19 cellular contexts compared by ENCODE assay signal in genomic region chr3:14416453-14416852, GRCh38. TPM values are rescaled to one million over a fixed set of nuclear protein-coding genes. Genes with fewer than 3 reads are reported as not detected.
DNase-seq lines count a peak whose midpoint lies in the region; ATAC-seq, FAIRE-seq and TF ChIP-seq lines count a peak whose summit lies in the region.
"Had no signal": no experiment of that assay in that cellular context is flagged by ENCODE, and none has a peak within 500 bp of the region (broad histone marks: within the 10 kb centered on the region; RNA-seq: fewer than 3 reads in every experiment).

No MANE protein-coding gene starts in this region.

- in situ Hi-C loops in mammary epithelial cell (cut with MboI; ENCODE audit: low sequenced_read_pairs in 2 of 2), result no loop called here
- in situ Hi-C loops in K562 (cut with MboI), result no loop called here

- no peaks in the 10 kb centered on the region for H3K9me3 ChIP-seq in mammary epithelial cell (replicated peaks; ENCODE audit: insufficient read depth, low read length)
- no peaks in the 10 kb centered on the region for H3K9me3 ChIP-seq in K562 (replicated peaks; ENCODE audit: control insufficient read depth, insufficient read depth, low read depth, low read length)
- H3K9me3 ChIP-seq in osteoblast (ENCODE audit: low read depth, low read length), result no peaks in the 10 kb centered on the region
- no peaks in the 10 kb centered on the region for H3K9me3 ChIP-seq in Peyer's patch
- H3K9me3 ChIP-seq: BLaER1 had no signal

- TF ChIP-seq RAD21 in K562 (CRISPR knock-in tag; conservative IDR thresholded peaks at IDR 0.05 in 1 of 2, IDR thresholded peaks at IDR 0.05 in 1 of 2), result no peak

- H3K36me3 ChIP-seq in mammary epithelial cell (ENCODE audit: insufficient read depth, low read length), result no peaks in the 10 kb centered on the region
- H3K36me3 ChIP-seq in K562 (ENCODE audit: control insufficient read depth, insufficient read depth, low read length), result peaks cover 100% of the 10 kb centered on the region
- H3K36me3 ChIP-seq in osteoblast (ENCODE audit: insufficient read depth, low read length), result peaks cover 44% of the 10 kb centered on the region
- H3K36me3 ChIP-seq in Peyer's patch, result peaks cover 0 to 48% (median 0%) of the 10 kb centered on the region in 3 donors

- H3K9me1 ChIP-seq in K562 (ENCODE audit: control insufficient read depth, insufficient read depth, low read length), result no peaks in the 10 kb centered on the region

- no peak overlapping the region for H2AFZ ChIP-seq in mammary epithelial cell (ENCODE audit: low read depth, low read length)
- H2AFZ ChIP-seq in K562 (ENCODE audit: low read depth, low read length), result no peak overlapping the region
- no peak overlapping the region for H2AFZ ChIP-seq in osteoblast (ENCODE audit: low read length)

- peaks cover 49% of the 10 kb centered on the region for H3K79me2 ChIP-seq in mammary epithelial cell (ENCODE audit: insufficient read depth, low read length)
- peaks cover 96% of the 10 kb centered on the region for H3K79me2 ChIP-seq in K562 (ENCODE audit: control insufficient read depth, insufficient read depth, low read length)
- H3K79me2 ChIP-seq in osteoblast (ENCODE audit: insufficient read depth, low read length), result peaks cover 60% of the 10 kb centered on the region

- H3K4me1 Mint-ChIP-seq in MCF 10A (ENCODE audit: insufficient read depth, unreplicated experiment), result peaks cover 31% of the 10 kb centered on the region

- H3K4me2 ChIP-seq in mammary epithelial cell (ENCODE audit: insufficient read depth, low read depth, low read length), result no peak overlapping the region
- H3K4me2 ChIP-seq in K562 (ENCODE audit: insufficient read depth, low read length), result no peak overlapping the region
- H3K4me2 ChIP-seq in osteoblast (ENCODE audit: insufficient read depth, low read length), result no peak overlapping the region

- H3K27me3 Mint-ChIP-seq in MCF 10A (ENCODE audit: insufficient read depth, unreplicated experiment), result no peaks in the 10 kb centered on the region

- no peak for TF ChIP-seq CTCF in MCF 10A (IDR thresholded peaks at IDR 0.05; ENCODE audit: unreplicated experiment)
- TF ChIP-seq CTCF in mammary epithelial cell (conservative IDR thresholded peaks at IDR 0.05 in 1 of 2, IDR thresholded peaks at IDR 0.05 in 1 of 2; ENCODE audit: extremely low read depth in 1 of 2, insufficient read depth in 1 of 2, low read depth in 1 of 2, low read length in 2 of 2), result no peak
- no peak for TF ChIP-seq CTCF in K562 (IDR thresholded peaks at IDR 0.05 in 2 of 3, conservative IDR thresholded peaks at IDR 0.05 in 1 of 3; ENCODE audit: insufficient read depth in 2 of 3, low read depth in 1 of 3, low read length in 3 of 3)
- no peak for TF ChIP-seq CTCF in osteoblast (IDR thresholded peaks at IDR 0.05; ENCODE audit: extremely low read depth, low read depth, low read length)
- no peak for TF ChIP-seq CTCF in Peyer's patch (IDR thresholded peaks at IDR 0.05)

- DNase-seq in MCF 10A (ENCODE audit: unreplicated experiment) (no peak), mammary epithelial cell (no peak), K562 (ENCODE audit: extremely low read depth in 1 of 4, low spot score in 3 of 4) (no peak), osteoblast (ENCODE audit: insufficient read length, low spot score, missing footprints) (peak; percentile 6), Peyer's patch (no peak), inferior parietal cortex (ENCODE audit: extremely low spot score) (no peak), NOMO-1 (lab: John Stamatoyannopoulos, UW; ENCODE audit: unreplicated experiment in 2 of 2) (no peak)
- DNase-seq: CD8-positive, alpha-beta T cell; DMS53; EL; HCEC 1CT; NCI-H1105; NCI-H2081 treated with DMSO at 0.1 percent for 48 hours; SHP77 treated with DMSO at 0.1 percent for 48 hours had no signal

- H4K20me1 ChIP-seq in mammary epithelial cell (ENCODE audit: insufficient read depth, low read length), result no peaks in the 10 kb centered on the region
- no peaks in the 10 kb centered on the region; the same call in 1 of the 2 replicates for H4K20me1 ChIP-seq in K562 (replicated peaks; ENCODE audit: control insufficient read depth, insufficient read depth, low read length)
- peaks cover 17% of the 10 kb centered on the region for H4K20me1 ChIP-seq in osteoblast (ENCODE audit: insufficient read depth, low read length)

- TF ChIP-seq EP300 in K562 (IDR thresholded peaks at IDR 0.05; ENCODE audit: low read length), result no peak

- peak overlapping the region; percentile 68 for H3K27ac Mint-ChIP-seq in MCF 10A (ENCODE audit: low read depth, unreplicated experiment)
- H3K27ac Mint-ChIP-seq: CD8-positive, alpha-beta T cell had no signal

- POLR2A ChIA-PET in MCF 10A (lab: Yijun Ruan, JAX) (interaction anchor here (1.2 to 2.1 kb wide), 2 partner anchors 12 to 13 kb away, joined by 3 to 8 read pairs; no protein-coding TSS in a partner anchor), K562 (lab: Yijun Ruan, JAX) (interaction anchor here (0.7 to 3.4 kb wide), 5 partner anchors 8 to 271 kb away, joined by 3 to 34 read pairs (median 4); no protein-coding TSS in a partner anchor)

- H3K9ac ChIP-seq in mammary epithelial cell (ENCODE audit: insufficient read depth, low read length) (no peak overlapping the region), K562 (ENCODE audit: insufficient read depth in 1 of 2, low read depth in 2 of 2, low read length in 2 of 2) (peak overlapping the region in 1 of 2 experiments; percentile 60; a peak in 2 of 4 replicates)

- H3K27ac ChIP-seq in mammary epithelial cell (ENCODE audit: insufficient read depth, low read depth, low read length) (no peak overlapping the region), K562 (ENCODE audit: extremely low read depth, low read depth, low read length) (no peak overlapping the region), osteoblast (ENCODE audit: low read depth, low read length) (no peak overlapping the region), Peyer's patch (no peak overlapping the region)

- no peak for TF ChIP-seq POLR2A in K562 (conservative IDR thresholded peaks at IDR 0.05)
- no peak for TF ChIP-seq POLR2A in Peyer's patch (IDR thresholded peaks at IDR 0.05)

- BruUV-seq in MCF 10A (replicated peaks; lab: Mats Ljungman, UMichigan) (no TSS peak), mammary epithelial cell (replicated peaks; lab: Mats Ljungman, UMichigan) (no TSS peak), K562 (replicated peaks; lab: Mats Ljungman, UMichigan) (no TSS peak)

- H3K4me1 ChIP-seq in mammary epithelial cell (ENCODE audit: insufficient read depth, low read length) (peaks cover 10% of the 10 kb centered on the region), K562 (replicated peaks in 1 of 2; ENCODE audit: control insufficient read depth in 2 of 2, insufficient read depth in 2 of 2, low read length in 2 of 2) (peaks cover 22 to 24% of the 10 kb centered on the region in 2 experiments), osteoblast (ENCODE audit: insufficient read depth, low read length) (peaks cover 46% of the 10 kb centered on the region), Peyer's patch (peaks cover 0 to 27% (median 2%) of the 10 kb centered on the region in 4 donors)

- intact Hi-C loops in MCF 10A (cut with micrococcal nuclease) (no loop called here), mammary epithelial cell (cut with micrococcal nuclease) (no loop called here), K562 (cut with micrococcal nuclease) (no loop called here)

- H3K4me3 Mint-ChIP-seq in MCF 10A (ENCODE audit: unreplicated experiment), result no peak overlapping the region
- H3K4me3 Mint-ChIP-seq: CD8-positive, alpha-beta T cell had no signal

- H3K36me3 Mint-ChIP-seq in MCF 10A (ENCODE audit: insufficient read depth, unreplicated experiment), result peaks cover 5% of the 10 kb centered on the region

- WGBS in mammary epithelial cell (ENCODE audit: low coverage, missing lambda C conversion rate), result 91% methylated on average over 5 of the region's 6 CpGs
- WGBS in K562 (ENCODE audit: insufficient coverage, low coverage, missing lambda C conversion rate), result 84% methylated on average over 6 of the region's 6 CpGs

- H3K27me3 ChIP-seq in mammary epithelial cell (ENCODE audit: insufficient read depth, low read length) (no peaks in the 10 kb centered on the region), K562 (ENCODE audit: control insufficient read depth in 2 of 2, insufficient read depth in 2 of 2, low read length in 2 of 2) (no peaks in the 10 kb centered on the region), osteoblast (ENCODE audit: insufficient read depth, low read length) (no peaks in the 10 kb centered on the region), Peyer's patch (no peaks in the 10 kb centered on the region)
- H3K27me3 ChIP-seq: BLaER1 had no signal

- ATAC-seq in K562, result no peak
- ATAC-seq in GM21529 (IDR thresholded peaks at IDR 0.05; ENCODE audit: unreplicated experiment), result no peak
- ATAC-seq: CD8-positive, alpha-beta T cell; GM12878; SK-N-SH treated with all-trans-retinoic acid at 6 μM for 48 hours had no signal

- CTCF ChIA-PET in MCF 10A (lab: Yijun Ruan, JAX), result interaction anchor here (1.3 kb wide), 1 partner anchor 15 kb away, joined by 6 read pairs; the partner anchor contains the start of gene SLC6A6
- CTCF ChIA-PET in mammary epithelial cell (lab: Charles Lee; ENCODE audit: low non-redundant PET), result no interaction called here
- CTCF ChIA-PET in K562 (lab: Yijun Ruan, JAX; ENCODE audit: low intra/inter-chr PET ratio), result no interaction called here

- H3K4me3 ChIP-seq in mammary epithelial cell (replicated peaks in 1 of 3; ENCODE audit: insufficient read depth in 1 of 3, low read depth in 2 of 3, low read length in 3 of 3) (no peak overlapping the region), K562 (no peak overlapping the region), osteoblast (ENCODE audit: insufficient read depth, low read length) (no peak overlapping the region), Peyer's patch (no peak overlapping the region)
- H3K4me3 ChIP-seq: BLaER1, GM12878 had no signal

- dilution Hi-C loops in mammary epithelial cell (cut with HindIII; ENCODE audit: low sequenced_read_pairs), result no loop called here

- FAIRE-seq in K562 (lab: Jason Lieb, UNC), result no peak
- FAIRE-seq: GM12878, GM19239 had no signal

- no peaks in the 10 kb centered on the region for H3K9me3 Mint-ChIP-seq in MCF 10A (ENCODE audit: unreplicated experiment)
- H3K9me3 Mint-ChIP-seq: CD8-positive, alpha-beta T cell had no signal

RNA-seq across cellular contexts. Expression of gene SLC6A6, which starts 14.0 kb away (rescaled TPM):
- total RNA-seq in MCF 10A (2022), result 4.6 and 7.6 TPM in 2 replicates
- total RNA-seq in mammary epithelial cell, result 10 to 100 TPM; 14.8 to 17.7 TPM
- 13.4 TPM for polyA plus RNA-seq in mammary epithelial cell
- polyA minus RNA-seq in mammary epithelial cell, result 76.1 TPM
- total RNA-seq in K562 (2011; cell fraction: chromatin; rRNA removed; ENCODE audit: low replicate concordance), result 361 and 756 TPM in 2 replicates
- 315 and 326 TPM in 2 replicates for total RNA-seq in K562 (2011; cell fraction: nucleolus; rRNA removed)
- total RNA-seq in K562 (2011; cell fraction: nucleoplasm; rRNA removed), result 358 and 388 TPM in 2 replicates
- 106 and 223 TPM in 2 replicates for total RNA-seq in K562 (2014; rRNA removed)
- total RNA-seq in K562 (2014; rRNA removed; fragmentation: Illumina TruSeq; extraction: Trizol), result 79.6 and 90.2 TPM in 2 replicates
- 91.9 and 93.2 TPM in 2 replicates for total RNA-seq in K562 (2015; rRNA removed; fragmentation: Illumina TruSeq; extraction: Trizol)
- 194 and 203 TPM in 2 replicates for total RNA-seq in K562 (2021)
- polyA plus RNA-seq in K562 (2011; rRNA removed), result 71.4 and 100 TPM in 2 replicates
- polyA plus RNA-seq in K562 (2011; cell fraction: cytosol; rRNA removed), result 56.5 and 73.9 TPM in 2 replicates
- polyA plus RNA-seq in K562 (2011; cell fraction: nucleus; rRNA removed), result 434 and 457 TPM in 2 replicates
- 52.3 and 64.9 TPM in 2 replicates for polyA plus RNA-seq in K562 (2012)
- 121 and 139 TPM in 2 replicates for polyA plus RNA-seq in K562 (2014; fragmentation: Illumina TruSeq; extraction: Trizol)
- 10 to 100 TPM; 12.3 to 14.8 TPM for polyA plus RNA-seq in K562 (2014; fragmentation: Nextera tagmentation; extraction: Ambion mirVana)
- polyA plus RNA-seq in K562 (2014; rRNA removed), result 111 and 129 TPM in 2 replicates
- polyA minus RNA-seq in K562 (2011; rRNA and poly(A)+ RNA removed), result 75.5 and 106 TPM in 2 replicates
- polyA minus RNA-seq in K562 (2011; cell fraction: cytosol; rRNA and poly(A)+ RNA removed), result 40.8 and 83.0 TPM in 2 replicates
- polyA minus RNA-seq in K562 (2011; cell fraction: nucleus; rRNA and poly(A)+ RNA removed), result 138 and 192 TPM in 2 replicates
- total RNA-seq in osteoblast, result 76.6 and 86.5 TPM in 2 replicates
- total RNA-seq in Peyer's patch, result 100 to 1,000 TPM in 3 of 4 donors, 10 to 100 TPM in 1; 61.1 to 190 (median 150) TPM
